Comparison of ENCODE assay signal across 27 cellular contexts in the genomic region with DNA sequence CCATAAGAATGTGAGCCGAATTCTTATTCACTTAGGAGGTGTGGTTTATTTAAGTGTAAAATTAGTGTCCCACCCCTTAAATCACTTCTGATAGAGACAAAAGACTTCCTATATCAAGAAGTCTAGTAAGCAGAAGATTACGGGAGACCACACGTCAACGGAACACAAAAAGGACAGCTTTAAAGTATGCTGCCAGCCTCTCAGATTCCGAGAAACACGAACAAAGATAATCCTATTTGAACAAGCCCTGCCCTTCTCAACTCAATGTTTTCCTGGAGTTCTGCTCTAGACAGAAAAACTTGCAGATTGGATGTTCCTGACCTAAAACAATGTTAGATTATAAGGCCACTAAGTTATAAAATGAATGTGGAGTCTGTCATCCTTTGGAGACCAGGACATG. TPM values are rescaled to one million over a fixed set of nuclear protein-coding genes. Genes with fewer than 3 reads are reported as not detected.
DNase-seq lines count a peak whose midpoint lies in the region; ATAC-seq, FAIRE-seq and TF ChIP-seq lines count a peak whose summit lies in the region.
"Had no signal": no experiment of that assay in that cellular context is flagged by ENCODE, and none has a peak within 500 bp of the region (broad histone marks: within the 10 kb centered on the region; RNA-seq: fewer than 3 reads in every experiment).

No MANE protein-coding gene starts in this region.

- H3K4me3 ChIP-seq in A549: no peak overlapping the region; the same call in 2 of the 3 replicates
- H3K4me3 ChIP-seq in RWPE2 (ENCODE audit: severe bottlenecking): no peak overlapping the region
- no peak overlapping the region for H3K4me3 ChIP-seq in keratinocyte (ENCODE audit: control insufficient read depth in 2 of 3, extremely low read depth in 1 of 3, insufficient read depth in 2 of 3, low read depth in 1 of 3, low read length in 3 of 3)
- H3K4me3 ChIP-seq in pancreas: no peak overlapping the region
- H3K4me3 ChIP-seq: esophagus muscularis mucosa, tibial artery had no signal

- peak overlapping the region; percentile 87 for H3K4me2 ChIP-seq in A549
- no peak overlapping the region for H3K4me2 ChIP-seq in keratinocyte (ENCODE audit: control insufficient read depth, extremely low read depth, insufficient read depth, low read depth, low read length)

- H3K27ac ChIP-seq in A549 (peak overlapping the region; percentile 87 to 89), RWPE2 (ENCODE audit: poor library complexity, severe bottlenecking) (peak overlapping the region; percentile 72), keratinocyte (ENCODE audit: control insufficient read depth, insufficient read depth, low read length) (peak overlapping the region; percentile 56), pancreas (peak overlapping the region in 2 of 4 donors; percentile 64 to 85)
- H3K27ac ChIP-seq: esophagus muscularis mucosa, tibial artery had no signal

- TF ChIP-seq POLR2A in A549 (IDR thresholded peaks at IDR 0.05; ENCODE audit: low read length): no peak
- TF ChIP-seq POLR2A in GM12892 (IDR thresholded peaks at IDR 0.05; ENCODE audit: low read depth, low read length): no peak

- H3K4me1 ChIP-seq in A549: peaks cover 75% of the 10 kb centered on the region
- H3K4me1 ChIP-seq in RWPE2 (ENCODE audit: insufficient read depth, poor library complexity, severe bottlenecking): peaks cover 10% of the 10 kb centered on the region
- peaks cover 29% of the 10 kb centered on the region for H3K4me1 ChIP-seq in keratinocyte (ENCODE audit: control insufficient read depth, extremely low read depth, insufficient read depth, low read length)
- peaks cover 7 to 11% (median 9%) of the 10 kb centered on the region in 3 donors for H3K4me1 ChIP-seq in pancreas

- 0 out of 5 replicates have a peak, but pooled peaks of 1 of the 2 experiments have one; percentile 12 for TF ChIP-seq EP300 in A549 (IDR thresholded peaks at IDR 0.05)

- DNase-seq in A549 (ENCODE audit: low read depth in 1 of 2, low spot score in 1 of 2): peak; percentile 34 to 91
- no peak for DNase-seq in RWPE2 (ENCODE audit: low spot score)
- DNase-seq in keratinocyte (ENCODE audit: low read depth, low spot score): no peak
- DNase-seq in pancreas: peak in 1 of 6 donors; percentile 28
- DNase-seq in activated T-cell treated with anti-CD3 and anti-CD28 coated beads, Interleukin-2, amount 50 U/mL, for 4 hours: no peak
- no peak for DNase-seq in GM12892 (ENCODE audit: insufficient read length)
- DNase-seq: activated B cell treated with CpG ODN at 0.5 μM for 24 hours; activated CD4-positive, alpha-beta T cell treated with anti-CD3 and anti-CD28 coated beads, Interleukin-2, amount 50 U/mL, for 48 hours; activated CD8-positive, alpha-beta memory T cell treated with anti-CD3 and anti-CD28 coated beads, Interleukin-2, amount 50 U/mL, for 48 hours; activated effector memory CD4-positive, alpha-beta T cell treated with anti-CD3 and anti-CD28 coated beads, Interleukin-2, amount 50 U/mL, for 16 hours; activated naive CD8-positive, alpha-beta T cell treated with anti-CD3 and anti-CD28 coated beads, Interleukin-2, amount 50 U/mL, for 24 hours; DND-41; effector memory CD4-positive, alpha-beta T cell; midbrain; NCI-H446; NK-92 treated with Interleukin-12 subunit alpha and Interleukin-12 subunit beta, amount 100 ng/mL, for 24 hours; stimulated activated CD4-positive, alpha-beta T cell treated with anti-CD3 and anti-CD28 coated beads, Interleukin-12 subunit alpha, Interleukin-12 subunit beta, amount 100 ng/mL, for 4 hours; tibial artery had no signal

- H3K9me3 Mint-ChIP-seq in activated T-cell treated with anti-CD3 and anti-CD28 coated beads, Interleukin-2, amount 50 U/mL, for 4 hours: no peaks in the 10 kb centered on the region
- H3K9me3 Mint-ChIP-seq: activated B cell treated with CpG ODN at 0.5 μM for 24 hours; activated naive CD8-positive, alpha-beta T cell treated with anti-CD3 and anti-CD28 coated beads, Interleukin-2, amount 50 U/mL, for 24 hours; brain; IgD-negative memory B cell; stimulated activated naive CD8-positive, alpha-beta T cell treated with anti-CD3 and anti-CD28 coated beads, Interleukin-15, Interleukin-2, amounts not matched to agents 100 ng/mL and 50 ng/mL, for 24 hours had no signal

- H3K9me1 ChIP-seq in keratinocyte (ENCODE audit: control insufficient read depth, extremely low read depth, insufficient read depth, low read length): no peaks in the 10 kb centered on the region

- TF ChIP-seq CTCF in A549 (IDR thresholded peaks at IDR 0.05): no peak
- no peak for TF ChIP-seq CTCF in RWPE2 (IDR thresholded peaks at IDR 0.05; ENCODE audit: poor library complexity, severe bottlenecking)
- no peak for TF ChIP-seq CTCF in keratinocyte (optimal IDR thresholded peaks at IDR 0.05 in 1 of 3, IDR thresholded peaks at IDR 0.05 in 1 of 3, conservative IDR thresholded peaks at IDR 0.05 in 1 of 3; ENCODE audit: extremely low read depth in 1 of 3, insufficient read depth in 2 of 3, low read length in 3 of 3)
- no peak for TF ChIP-seq CTCF in pancreas (IDR thresholded peaks at IDR 0.05)

- intact Hi-C loops in pancreas (cut with DNase I): no loop called here

- peak in 1 of 2 experiments; percentile 42; a peak in 3 of 6 replicates for ATAC-seq in A549
- ATAC-seq in RWPE2 (ENCODE audit: low read depth): no peak
- ATAC-seq in pancreas: peak; percentile 14 to 59 (median 20)
- ATAC-seq in HG02642 (IDR thresholded peaks at IDR 0.05; ENCODE audit: poor library complexity, unreplicated experiment): no peak
- ATAC-seq in GM19455 (IDR thresholded peaks at IDR 0.05; ENCODE audit: unreplicated experiment): no peak
- no peak for ATAC-seq in activated T-cell treated with anti-CD3 and anti-CD28 coated beads, Interleukin-2, amount 50 U/mL, for 4 hours
- ATAC-seq: activated naive CD8-positive, alpha-beta T cell treated with anti-CD3 and anti-CD28 coated beads, Interleukin-2, amount 50 U/mL, for 24 hours had no signal

- no peaks in the 10 kb centered on the region for H3K27me3 ChIP-seq in RWPE2 (ENCODE audit: insufficient read depth, poor library complexity, severe bottlenecking)
- H3K27me3 ChIP-seq in keratinocyte (ENCODE audit: control insufficient read depth, extremely low read depth, insufficient read depth, low read length): no peaks in the 10 kb centered on the region
- no peaks in the 10 kb centered on the region for H3K27me3 ChIP-seq in pancreas
- H3K27me3 ChIP-seq: esophagus muscularis mucosa, tibial artery had no signal

- no peaks in the 10 kb centered on the region for H3K36me3 Mint-ChIP-seq in activated T-cell treated with anti-CD3 and anti-CD28 coated beads, Interleukin-2, amount 50 U/mL, for 4 hours (ENCODE audit: insufficient read depth)
- H3K36me3 Mint-ChIP-seq: brain had no signal

- H2AFZ ChIP-seq in keratinocyte (ENCODE audit: control insufficient read depth, low read length): no peak overlapping the region

- POLR2A ChIA-PET in A549 (lab: Yijun Ruan, JAX): no interaction called here

- H3K9me3 ChIP-seq in A549: no peaks in the 10 kb centered on the region
- no peaks in the 10 kb centered on the region for H3K9me3 ChIP-seq in RWPE2 (ENCODE audit: severe bottlenecking)
- no peaks in the 10 kb centered on the region for H3K9me3 ChIP-seq in keratinocyte (ENCODE audit: control insufficient read depth, low read depth, low read length)
- H3K9me3 ChIP-seq in pancreas: no peaks in the 10 kb centered on the region
- H3K9me3 ChIP-seq: esophagus muscularis mucosa, tibial artery had no signal

- WGBS in A549 (ENCODE audit: missing lambda C conversion rate): 4% methylated on average over 6 of the region's 6 CpGs
- WGBS in pancreas, 2 donors: 33 to 42% methylated on average over 6 of the region's 6 CpGs

- H3K4me3 Mint-ChIP-seq in activated T-cell treated with anti-CD3 and anti-CD28 coated beads, Interleukin-2, amount 50 U/mL, for 4 hours: no peak overlapping the region
- H3K4me3 Mint-ChIP-seq: activated B cell treated with CpG ODN at 0.5 μM for 24 hours; activated naive CD8-positive, alpha-beta T cell treated with anti-CD3 and anti-CD28 coated beads, Interleukin-2, amount 50 U/mL, for 24 hours; stimulated activated naive CD8-positive, alpha-beta T cell treated with anti-CD3 and anti-CD28 coated beads, Interleukin-15, Interleukin-2, amounts not matched to agents 100 ng/mL and 50 ng/mL, for 24 hours had no signal

- no peak for TF ChIP-seq RAD21 in A549 (conservative IDR thresholded peaks at IDR 0.05 in 1 of 2, IDR thresholded peaks at IDR 0.05 in 1 of 2)

- dilution Hi-C loops in keratinocyte (cut with MboI; ENCODE audit: extremely low pct_ligation_motif_present, low sequenced_read_pairs): no loop called here

- no peaks in the 10 kb centered on the region for H3K27me3 Mint-ChIP-seq in activated T-cell treated with anti-CD3 and anti-CD28 coated beads, Interleukin-2, amount 50 U/mL, for 4 hours (ENCODE audit: low read depth)
- H3K27me3 Mint-ChIP-seq: activated B cell treated with CpG ODN at 0.5 μM for 24 hours; IgD-negative memory B cell; stimulated activated naive CD8-positive, alpha-beta T cell treated with anti-CD3 and anti-CD28 coated beads, Interleukin-15, Interleukin-2, amounts not matched to agents 100 ng/mL and 50 ng/mL, for 24 hours had no signal

- CTCF ChIA-PET in A549 (lab: Yijun Ruan, JAX): interaction anchor here (1.2 to 1.7 kb wide), 3 partner anchors 10 to 147 kb away, joined by 3 to 9 read pairs (median 3); no protein-coding TSS in a partner anchor

- peak; percentile 81 for FAIRE-seq in A549 (lab: Jason Lieb, UNC)
- FAIRE-seq in keratinocyte (lab: Jason Lieb, UNC): no peak
- no peak for FAIRE-seq in pancreas (lab: Jason Lieb, UNC)
- no peak for FAIRE-seq in GM12892 (lab: Jason Lieb, UNC)
- FAIRE-seq: A204.1, GM12891, RCC 7860 had no signal

- H3K4me1 Mint-ChIP-seq in activated T-cell treated with anti-CD3 and anti-CD28 coated beads, Interleukin-2, amount 50 U/mL, for 4 hours (ENCODE audit: low read depth): peaks cover 2% of the 10 kb centered on the region

- H3K79me2 ChIP-seq in keratinocyte (ENCODE audit: control insufficient read depth, insufficient read depth, low read length): no peaks in the 10 kb centered on the region

- H4K20me1 ChIP-seq in keratinocyte (ENCODE audit: control insufficient read depth, extremely low read depth, insufficient read depth, low read length): no peaks in the 10 kb centered on the region

- H3K36me3 ChIP-seq in RWPE2 (ENCODE audit: low read depth) (no peaks in the 10 kb centered on the region), keratinocyte (ENCODE audit: control insufficient read depth in 2 of 2, extremely low read depth in 1 of 2, insufficient read depth in 2 of 2, low read length in 2 of 2) (no peaks in the 10 kb centered on the region), pancreas (no peaks in the 10 kb centered on the region)
- H3K36me3 ChIP-seq: esophagus muscularis mucosa, tibial artery had no signal

- no peak overlapping the region for H3K9ac ChIP-seq in keratinocyte (ENCODE audit: control insufficient read depth, extremely low read depth, insufficient read depth, low read length)

RNA-seq across cellular contexts. Expression of gene MCU, which starts 4.9 kb away (rescaled TPM):
- polyA plus RNA-seq in A549 (2011; rRNA removed): 221 and 226 TPM in 2 replicates
- polyA plus RNA-seq in A549 (2012; cell fraction: cytosol; rRNA removed): 42.6 and 47.1 TPM in 2 replicates
- 40.7 and 48.6 TPM in 2 replicates for polyA plus RNA-seq in A549 (2012; cell fraction: nucleus; rRNA removed)
- 40.3 to 44.0 TPM (median 42.2 TPM) in 3 replicates for polyA plus RNA-seq in A549 (2017; fragmentation: RNase III; extraction: RNeasy Plus Mini Kit Qiagen cat#74134 plus additional on column Dnase treatment)
- 131 and 156 TPM in 2 replicates for polyA minus RNA-seq in A549 (2011; rRNA and poly(A)+ RNA removed)
- polyA plus RNA-seq in keratinocyte: 50.0 to 104 TPM (median 103 TPM) in 3 replicates
- 12.0 TPM for polyA plus RNA-seq in keratinocyte (2011; ENCODE audit: low read depth)
- 56.9 and 99.0 TPM in 2 replicates for polyA plus RNA-seq in keratinocyte (2011; cell fraction: cytosol; rRNA removed)
- 53.4 and 58.0 TPM in 2 replicates for polyA plus RNA-seq in keratinocyte (2011; cell fraction: nucleus; rRNA removed)
- 24.0 and 27.4 TPM in 2 replicates for polyA plus RNA-seq in keratinocyte (2012; ENCODE audit: low replicate concordance)
- polyA minus RNA-seq in keratinocyte: 48.6 to 109 TPM (median 101 TPM) in 3 replicates
- 50.6 TPM for polyA minus RNA-seq in keratinocyte (2011; cell fraction: cytosol; rRNA and poly(A)+ RNA removed)
- polyA minus RNA-seq in keratinocyte (2011; cell fraction: nucleus; rRNA and poly(A)+ RNA removed): 25.0 and 47.2 TPM in 2 replicates
- total RNA-seq in pancreas: 10 to 100 TPM in 3 of 6 donors, 1 to 10 TPM in 3; 6.3 to 15.5 (median 10.7) TPM
- 1 to 10 TPM; 7.8 to 8.8 TPM for polyA plus RNA-seq in pancreas
- total RNA-seq in activated T-cell treated with anti-CD3 and anti-CD28 coated beads, Interleukin-2, amount 50 U/mL, for 4 hours: 10 to 100 TPM in 1 of 3 donors, 1 to 10 TPM in 2; 9.2 to 10.9 (median 9.7) TPM
- 10.5 TPM for polyA plus RNA-seq in GM12892 (2012; ENCODE audit: missing spikeins)

Comparison
In these comparisons a context has a peak if more than half of its experiments do, and no peak if none do; other contexts are left out.
1. ATAC-seq: peak in pancreas (4 of 4); none in RWPE2 (single experiment), HG02642 (single experiment), GM19455 (single experiment) and activated T-cell treated with anti-CD3 and anti-CD28 coated beads, Interleukin-2, amount 50 U/mL, for 4 hours (0 of 2).
2. DNase-seq: peak in A549 (2 of 2); none in RWPE2 (single experiment), keratinocyte (single experiment), activated T-cell treated with anti-CD3 and anti-CD28 coated beads, Interleukin-2, amount 50 U/mL, for 4 hours (single experiment) and GM12892 (single experiment).